ENCODE assay signal across 8 cellular contexts in genomic region chr17:68101992-68102758, GRCh38.
A peak's percentile ranks its signal among the peaks of the same experiment; 100 is the strongest.
DNase-seq lines count a peak whose midpoint lies in the region; ATAC-seq and TF ChIP-seq lines count a peak whose summit lies in the region.

No MANE protein-coding gene starts in this region.

- peak overlapping the region; percentile 68 for H3K4me3 ChIP-seq in CD8-positive, alpha-beta memory T cell (ENCODE audit: low read length)
- H3K4me3 ChIP-seq in HUES48 (ENCODE audit: low read depth, low read length) (peak overlapping the region; percentile 73), fibroblast of mammary gland (ENCODE audit: control insufficient read depth, low read depth, low read length) (peak overlapping the region; percentile 67), neural progenitor cell (peak overlapping the region; percentile 71)

- POLR2A ChIA-PET in CD8-positive, alpha-beta memory T cell (lab: Charles Lee) = interaction anchor here (0.7 to 1.0 kb wide), 2 partner anchors 20 to 86 kb away, joined by 3 to 5 read pairs; no protein-coding TSS in a partner anchor

- ATAC-seq in GM19397 (IDR thresholded peaks at IDR 0.05; ENCODE audit: unreplicated experiment) = no peak

- H3K9me3 Mint-ChIP-seq in CD8-positive, alpha-beta memory T cell = no peaks in the 10 kb centered on the region
- H3K9me3 Mint-ChIP-seq in neural progenitor cell = peaks cover 7% of the 10 kb centered on the region

- CTCF ChIA-PET in CD8-positive, alpha-beta memory T cell (lab: Charles Lee) = no interaction called here

- peak overlapping the region; percentile 94 to 98 (median 96) for H3K27ac Mint-ChIP-seq in CD8-positive, alpha-beta memory T cell
- H3K27ac Mint-ChIP-seq in neural progenitor cell = peak overlapping the region; percentile 63

- peaks cover 7% of the 10 kb centered on the region for H4K20me1 ChIP-seq in neural progenitor cell (ENCODE audit: low read depth)

- H3K36me3 ChIP-seq in CD8-positive, alpha-beta memory T cell (ENCODE audit: insufficient read depth, low read length) = no peaks in the 10 kb centered on the region
- H3K36me3 ChIP-seq in HUES48 (ENCODE audit: control insufficient read depth, insufficient read depth, low read length) (no peaks in the 10 kb centered on the region), neural progenitor cell (no peaks in the 10 kb centered on the region)

- peaks cover 14% of the 10 kb centered on the region for H3K4me1 ChIP-seq in CD8-positive, alpha-beta memory T cell (ENCODE audit: insufficient read depth, low read length)
- no peaks in the 10 kb centered on the region for H3K4me1 ChIP-seq in HUES48 (ENCODE audit: control insufficient read depth, insufficient read depth, low read length)
- no peaks in the 10 kb centered on the region for H3K4me1 ChIP-seq in neural progenitor cell

- peak; percentile 20 to 56 (median 26) for DNase-seq in CD8-positive, alpha-beta memory T cell
- DNase-seq in activated T-cell treated with anti-CD3 and anti-CD28 coated beads for 1 hour (ENCODE audit: low read depth) (peak; percentile 7), fibroblast of mammary gland (ENCODE audit: low read depth) (no peak), neural progenitor cell (ENCODE audit: low spot score) (peak; percentile 19), DMS114 treated with DMSO at 0.1 percent for 48 hours (lab: John Stamatoyannopoulos, UW; ENCODE audit: unreplicated experiment) (no peak), LoVo (ENCODE audit: low spot score) (no peak)

- H3K27ac ChIP-seq in CD8-positive, alpha-beta memory T cell (ENCODE audit: low read depth, low read length) = peak overlapping the region; percentile 65
- H3K27ac ChIP-seq in HUES48 (ENCODE audit: low read depth, low read length) (peak overlapping the region; percentile 27), neural progenitor cell (no peak overlapping the region)

- H3K9me3 ChIP-seq in CD8-positive, alpha-beta memory T cell (ENCODE audit: low read length) = no peaks in the 10 kb centered on the region
- H3K9me3 ChIP-seq in HUES48 (ENCODE audit: control insufficient read depth, insufficient read depth, low read length) (no peaks in the 10 kb centered on the region), neural progenitor cell (ENCODE audit: low read depth) (no peaks in the 10 kb centered on the region)

- H3K79me2 ChIP-seq in neural progenitor cell (ENCODE audit: low read depth) = no peaks in the 10 kb centered on the region

- TF ChIP-seq CTCF in fibroblast of mammary gland (conservative IDR thresholded peaks at IDR 0.05; ENCODE audit: control insufficient read depth, insufficient read depth, low read depth, low read length) (no peak), neural progenitor cell (IDR thresholded peaks at IDR 0.05) (no peak)

- H2AFZ ChIP-seq in neural progenitor cell (replicated peaks) = peak overlapping the region; percentile 87

- H3K4me2 ChIP-seq in neural progenitor cell = peak overlapping the region; percentile 95

- H3K27me3 Mint-ChIP-seq in CD8-positive, alpha-beta memory T cell = no peaks in the 10 kb centered on the region
- peaks cover 9% of the 10 kb centered on the region for H3K27me3 Mint-ChIP-seq in neural progenitor cell (ENCODE audit: insufficient read depth, low read depth)

- H3K4me1 Mint-ChIP-seq in CD8-positive, alpha-beta memory T cell = peaks cover 35 to 57% (median 50%) of the 10 kb centered on the region in 3 donors
- H3K4me1 Mint-ChIP-seq in neural progenitor cell = peaks cover 14% of the 10 kb centered on the region

- H3K27me3 ChIP-seq in CD8-positive, alpha-beta memory T cell (ENCODE audit: insufficient read depth, low read length, poor library complexity, severe bottlenecking) = no peaks in the 10 kb centered on the region
- H3K27me3 ChIP-seq in HUES48 (ENCODE audit: control insufficient read depth, insufficient read depth, low read length) = peaks cover 27% of the 10 kb centered on the region
- H3K27me3 ChIP-seq in neural progenitor cell = peaks cover 42% of the 10 kb centered on the region

- H3K4me3 Mint-ChIP-seq in CD8-positive, alpha-beta memory T cell = peak overlapping the region; percentile 91 to 100 (median 97)
- peak overlapping the region; percentile 93 for H3K4me3 Mint-ChIP-seq in neural progenitor cell

- H3F3A ChIP-seq in neural progenitor cell (ENCODE audit: low read depth) = peaks cover 4% of the 10 kb centered on the region

- H3K36me3 Mint-ChIP-seq in CD8-positive, alpha-beta memory T cell = peaks cover 0 to 13% (median 0%) of the 10 kb centered on the region in 3 donors
- peaks cover 13% of the 10 kb centered on the region for H3K36me3 Mint-ChIP-seq in neural progenitor cell

- H3K9ac ChIP-seq in HUES48 (ENCODE audit: low read depth, low read length) = no peak overlapping the region; the same call in 1 of the 2 replicates
- no peak overlapping the region for H3K9ac ChIP-seq in neural progenitor cell

Comparison
In these comparisons a context has a peak if more than half of its experiments do, and no peak if none do; other contexts are left out.
1. DNase-seq: peak in CD8-positive, alpha-beta memory T cell (5 of 5), activated T-cell treated with anti-CD3 and anti-CD28 coated beads for 1 hour (single experiment) and neural progenitor cell (single experiment); none in fibroblast of mammary gland (single experiment), DMS114 treated with DMSO at 0.1 percent for 48 hours (single experiment) and LoVo (single experiment).
2. Peak in every context shown above with its lines, with median percentiles within 50 percentile points of each other: H3K4me3 ChIP-seq.